In genomic region chr12:130461868-130462557, GRCh38 we compare ENCODE assay signal across 22 cellular contexts.
"Had no signal": no experiment of that assay in that cellular context is flagged by ENCODE, and none has a peak within 500 bp of the region (broad histone marks: within the 10 kb centered on the region; RNA-seq: fewer than 3 reads in every experiment).

No MANE protein-coding gene starts in this region.

- H3K9me3 ChIP-seq: colonic mucosa, pancreas, suprapubic skin had no signal

- H3K4me3 Mint-ChIP-seq: activated CD4-positive, alpha-beta memory T cell treated with anti-CD3 and anti-CD28 coated beads for 36 hours; activated naive CD8-positive, alpha-beta T cell treated with anti-CD3 and anti-CD28 coated beads for 36 hours; natural killer cell; stimulated activated effector memory CD8-positive, alpha-beta T cell treated with anti-CD3 and anti-CD28 coated beads, Interleukin-12 subunit alpha, Interleukin-12 subunit beta, amount 100 ng/mL, for 72 hours; T-helper 2 cell treated with Interferon-gamma antibody and Interleukin-4, amounts not matched to agents 5 μg/mL and 100 μg/mL, for 36 hours had no signal

- H3K27ac Mint-ChIP-seq: activated CD4-positive, alpha-beta memory T cell treated with anti-CD3 and anti-CD28 coated beads for 36 hours; activated naive CD8-positive, alpha-beta T cell treated with anti-CD3 and anti-CD28 coated beads for 36 hours; natural killer cell; stimulated activated effector memory CD8-positive, alpha-beta T cell treated with anti-CD3 and anti-CD28 coated beads, Interleukin-12 subunit alpha, Interleukin-12 subunit beta, amount 100 ng/mL, for 72 hours; T-helper 2 cell treated with Interferon-gamma antibody and Interleukin-4, amounts not matched to agents 5 μg/mL and 100 μg/mL, for 36 hours had no signal

- H3K27me3 ChIP-seq: breast epithelium, colonic mucosa, suprapubic skin, tibial nerve had no signal

- ATAC-seq: heart left ventricle; natural killer cell; sciatic nerve; stimulated activated effector memory CD8-positive, alpha-beta T cell treated with anti-CD3 and anti-CD28 coated beads, Interleukin-12 subunit alpha, Interleukin-12 subunit beta, amount 100 ng/mL, for 72 hours had no signal

- H3K4me1 ChIP-seq: breast epithelium, colonic mucosa, left ventricle myocardium inferior, pancreas, suprapubic skin, tibial nerve had no signal

- H3K36me3 ChIP-seq: breast epithelium, colonic mucosa, heart left ventricle, left ventricle myocardium inferior, pancreas, stomach, suprapubic skin, tibial nerve had no signal

- H3K27ac ChIP-seq: breast epithelium, colonic mucosa, heart left ventricle, left ventricle myocardium inferior, pancreas, stomach, suprapubic skin, tibial nerve had no signal

- H3K27me3 Mint-ChIP-seq: activated CD4-positive, alpha-beta memory T cell treated with anti-CD3 and anti-CD28 coated beads for 36 hours; activated naive CD8-positive, alpha-beta T cell treated with anti-CD3 and anti-CD28 coated beads for 36 hours had no signal

- H3K4me1 Mint-ChIP-seq: activated naive CD8-positive, alpha-beta T cell treated with anti-CD3 and anti-CD28 coated beads for 36 hours; natural killer cell; stimulated activated effector memory CD8-positive, alpha-beta T cell treated with anti-CD3 and anti-CD28 coated beads, Interleukin-12 subunit alpha, Interleukin-12 subunit beta, amount 100 ng/mL, for 72 hours had no signal

- DNase-seq: activated CD4-positive, alpha-beta memory T cell treated with anti-CD3 and anti-CD28 coated beads for 36 hours; activated naive CD4-positive, alpha-beta T cell treated with Interleukin-2 at 50 U/mL for 16 hours; activated naive CD8-positive, alpha-beta T cell treated with anti-CD3 and anti-CD28 coated beads for 36 hours; activated T-cell treated with anti-CD3 and anti-CD28 coated beads, Interleukin-2, amount 50 U/mL, for 48 hours; colonic mucosa; kidney glomerular epithelial cell; left ventricle myocardium inferior; midbrain; natural killer cell; small intestine; stimulated activated CD4-positive, alpha-beta T cell treated with anti-CD3 and anti-CD28 coated beads, Interleukin-2, amount 100 ng/mL, for 24 hours; stomach had no signal

- H3K36me3 Mint-ChIP-seq: activated CD4-positive, alpha-beta memory T cell treated with anti-CD3 and anti-CD28 coated beads for 36 hours; activated naive CD8-positive, alpha-beta T cell treated with anti-CD3 and anti-CD28 coated beads for 36 hours; natural killer cell; stimulated activated effector memory CD8-positive, alpha-beta T cell treated with anti-CD3 and anti-CD28 coated beads, Interleukin-12 subunit alpha, Interleukin-12 subunit beta, amount 100 ng/mL, for 72 hours had no signal

- H3K4me3 ChIP-seq: breast epithelium, colonic mucosa, heart left ventricle, left ventricle myocardium inferior, pancreas, stomach, suprapubic skin, tibial nerve had no signal

- FAIRE-seq: astrocyte, pancreas, small intestine, urothelium cell line had no signal
